8 cellular contexts compared by ENCODE assay signal in the genomic region with DNA sequence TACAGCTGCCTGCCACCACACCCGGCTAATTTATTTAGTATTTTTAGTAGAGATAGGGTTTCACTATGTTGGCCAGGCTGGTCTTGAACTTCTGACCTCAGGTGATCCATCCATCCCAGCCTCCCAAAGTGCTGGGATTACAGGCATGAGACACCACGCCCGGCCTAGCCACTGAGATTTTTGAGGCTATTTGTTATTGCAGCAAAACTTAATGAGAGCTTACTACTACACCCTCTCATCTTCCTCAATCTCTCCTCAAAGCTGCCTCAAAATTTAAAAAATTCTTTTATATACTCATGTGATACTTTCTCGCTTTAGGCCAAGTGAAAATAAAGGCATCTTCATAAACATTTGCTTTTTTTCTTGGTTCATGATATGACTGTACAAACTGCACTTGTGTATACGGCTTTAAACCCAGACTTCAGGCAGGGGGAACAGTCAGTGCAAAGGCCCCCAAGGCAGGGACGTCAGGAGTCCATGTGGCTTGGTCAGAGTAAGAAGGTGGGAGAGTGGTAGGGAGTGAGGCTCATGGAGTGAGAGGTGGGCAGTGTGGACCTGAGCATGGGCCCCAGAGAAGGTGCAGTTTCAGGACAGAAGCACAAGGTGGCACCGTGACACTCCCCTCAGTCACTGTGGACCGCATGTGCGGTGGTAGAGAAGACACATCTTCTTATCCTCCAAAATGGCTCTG. TPM values are rescaled to one million over a fixed set of nuclear protein-coding genes. Genes with fewer than 3 reads are reported as not detected.
DNase-seq lines count a peak whose midpoint lies in the region; ATAC-seq, FAIRE-seq and TF ChIP-seq lines count a peak whose summit lies in the region.

No MANE protein-coding gene starts in this region.

- H3K27me3 ChIP-seq in bronchial epithelial cell (ENCODE audit: control insufficient read depth, insufficient read depth, low read length), result no peaks in the 10 kb centered on the region

- H3K27me3 Mint-ChIP-seq in WTC11 (ENCODE audit: low read depth), result peaks cover 3% of the 10 kb centered on the region; the same call in 1 of the 2 replicates

- POLR2A ChIA-PET in WTC11 (lab: Charles Lee), result no interaction called here

- H3K4me1 Mint-ChIP-seq in WTC11, result peaks cover 21% of the 10 kb centered on the region

- peaks cover 19% of the 10 kb centered on the region for H3K9me3 Mint-ChIP-seq in WTC11

- ATAC-seq in HG03045 (IDR thresholded peaks at IDR 0.05; ENCODE audit: unreplicated experiment) (peak; percentile 52), WTC11 (peak; percentile 93)

- H3K27ac Mint-ChIP-seq in WTC11, result no peak overlapping the region

- DNase-seq in A172 (ENCODE audit: low spot score) (peak; percentile 75), GM18507 (ENCODE audit: extremely low spot score, insufficient read length, low read depth) (peak; percentile 70), NCI-H2171 treated with DMSO at 0.1 percent for 48 hours (lab: John Stamatoyannopoulos, UW) (peak; percentile 61), WTC11 (ENCODE audit: low spot score) (peak; percentile 70), bronchial epithelial cell (ENCODE audit: low read depth) (peak; percentile 65), kidney tubule cell (ENCODE audit: low spot score) (peak; percentile 75)
- DNase-seq in stimulated activated CD4-positive, alpha-beta T cell treated with anti-CD3 and anti-CD28 coated beads, Interleukin-4, amount 100 ng/mL, for 1 hour, result peak; percentile 61

- peak; percentile 84 for FAIRE-seq in GM18507 (lab: Jason Lieb, UNC)
- FAIRE-seq in bronchial epithelial cell (lab: Jason Lieb, UNC), result no peak

- no peak overlapping the region for H3K4me3 Mint-ChIP-seq in WTC11

- CTCF ChIA-PET in WTC11 (lab: Charles Lee), result interaction anchor here (4.4 kb wide), 1 partner anchor 97 kb away, joined by 44 read pairs; no protein-coding TSS in a partner anchor

- no peaks in the 10 kb centered on the region for H3K36me3 ChIP-seq in bronchial epithelial cell (ENCODE audit: control insufficient read depth, insufficient read depth, low read length)

- H3K4me3 ChIP-seq in bronchial epithelial cell (ENCODE audit: low read depth, low read length), result no peak overlapping the region

- peaks cover 14% of the 10 kb centered on the region for H3K36me3 Mint-ChIP-seq in WTC11

- peak; percentile 64 for TF ChIP-seq CTCF in WTC11 (IDR thresholded peaks at IDR 0.05)
- peak; percentile 94 for TF ChIP-seq CTCF in bronchial epithelial cell (IDR thresholded peaks at IDR 0.05; ENCODE audit: insufficient read depth, low read length, severe bottlenecking)

TF ChIP-seq in WTC11, 78 proteins besides CTCF, POLR2A, EP300 and RAD21:
- TF ChIP-seq NR2C2 (CRISPR knock-in tag; IDR thresholded peaks at IDR 0.05) (no peak), ZNF263 (CRISPR knock-in tag; IDR thresholded peaks at IDR 0.05; ENCODE audit: low read depth) (no peak), TEAD1 (CRISPR knock-in tag; IDR thresholded peaks at IDR 0.05) (no peak), ELF4 (CRISPR knock-in tag; IDR thresholded peaks at IDR 0.05; ENCODE audit: low read depth) (no peak)
- TF ChIP-seq, protein P1, sequence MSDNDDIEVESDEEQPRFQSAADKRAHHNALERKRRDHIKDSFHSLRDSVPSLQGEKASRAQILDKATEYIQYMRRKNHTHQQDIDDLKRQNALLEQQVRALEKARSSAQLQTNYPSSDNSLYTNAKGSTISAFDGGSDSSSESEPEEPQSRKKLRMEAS (CRISPR knock-in tag; IDR thresholded peaks at IDR 0.05), result 0 out of 2 replicates have a peak, but pooled peaks have one; percentile 46

RNA-seq across cellular contexts. Expression of a gene that starts 55.5 kb away (rescaled TPM):
- total RNA-seq in A172 (2014; rRNA removed; shearing (Covaris generic)), result 73.0 and 81.7 TPM in 2 replicates
- 48.5 to 54.8 TPM (median 49.6 TPM) in 3 replicates for total RNA-seq in WTC11 (2021)
- 64.8 and 74.8 TPM in 2 replicates for total RNA-seq in bronchial epithelial cell
